ENCODE assay signal across 16 cellular contexts in the genomic region with DNA sequence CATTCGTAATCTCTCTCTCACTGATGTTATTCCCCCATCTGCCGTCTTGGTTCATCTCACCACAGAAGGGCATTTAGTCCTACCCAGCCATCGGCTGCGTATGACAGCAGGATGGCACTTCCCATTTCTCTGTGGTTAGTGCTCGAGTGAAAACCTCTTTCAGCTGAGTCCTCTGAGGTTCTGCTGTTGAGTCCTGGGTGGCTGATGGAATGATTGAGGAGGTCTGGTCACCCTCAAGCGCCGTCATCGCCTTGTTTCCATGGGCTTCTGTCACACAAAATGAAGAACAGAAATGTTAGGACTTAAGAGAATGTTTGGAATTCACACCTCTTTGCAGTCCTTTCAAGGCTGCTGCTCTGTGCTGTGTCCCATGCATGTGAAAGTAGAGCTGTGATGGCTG. TPM values are rescaled to one million over a fixed set of nuclear protein-coding genes. Genes with fewer than 3 reads are reported as not detected.
DNase-seq lines count a peak whose midpoint lies in the region; ATAC-seq and TF ChIP-seq lines count a peak whose summit lies in the region.
"Had no signal": no experiment of that assay in that cellular context is flagged by ENCODE, and none has a peak within 500 bp of the region (broad histone marks: within the 10 kb centered on the region; RNA-seq: fewer than 3 reads in every experiment).

No MANE protein-coding gene starts in this region.

- no peaks in the 10 kb centered on the region for H3K36me3 ChIP-seq in hepatocyte (replicated peaks; ENCODE audit: insufficient read depth, low read depth)

- no peaks in the 10 kb centered on the region for H3K9me3 ChIP-seq in hepatocyte (ENCODE audit: low read depth)

- peak; percentile 37 for ATAC-seq in Right ventricle myocardium inferior
- no peak for ATAC-seq in HG03378 (IDR thresholded peaks at IDR 0.05; ENCODE audit: unreplicated experiment)
- ATAC-seq: activated CD8-positive, alpha-beta T cell treated with anti-CD3 and anti-CD28 coated beads, Interleukin-2, amount 10 ng/mL, durations not matched to agents 7 days and 5 days had no signal

- no peak overlapping the region for H3K4me3 ChIP-seq in hepatocyte
- H3K4me3 ChIP-seq: SJSA1 had no signal

- TF ChIP-seq CTCF in hepatocyte (IDR thresholded peaks at IDR 0.05; ENCODE audit: poor library complexity): no peak

- no peak for DNase-seq in Right ventricle myocardium inferior (ENCODE audit: missing footprints)
- DNase-seq in cardiac septum (ENCODE audit: low spot score): no peak
- peak; percentile 47 for DNase-seq in SKM-1 (lab: John Stamatoyannopoulos, UW; ENCODE audit: unreplicated experiment)
- no peak for DNase-seq in hepatocyte (ENCODE audit: low spot score)
- DNase-seq in activated CD4-positive, CD25-positive, alpha-beta regulatory T cell treated with anti-CD3 and anti-CD28 coated beads, Interleukin-2, amount 50 U/mL, for 72 hours: no peak
- no peak for DNase-seq in effector CD4-positive, alpha-beta T cell
- DNase-seq in AG08395 (ENCODE audit: low spot score): no peak
- DNase-seq: activated CD8-positive, alpha-beta T cell treated with anti-CD3 and anti-CD28 coated beads, Interleukin-2, amount 10 ng/mL, durations not matched to agents 7 days and 5 days; activated effector memory CD4-positive, alpha-beta T cell treated with anti-CD3 and anti-CD28 coated beads, Interleukin-2, amount 50 U/mL, for 16 hours; brain microvascular endothelial cell; NCI-H1417; NCI-H2227 treated with DMSO at 0.1 percent for 48 hours; nephron progenitor cell; NK-92 treated with Interleukin-12 subunit alpha and Interleukin-12 subunit beta, amount 100 ng/mL, for 24 hours had no signal

- H4K20me1 ChIP-seq in hepatocyte (ENCODE audit: insufficient read depth, poor library complexity, severe bottlenecking): no peaks in the 10 kb centered on the region

- intact Hi-C loops in Right ventricle myocardium inferior (cut with DNase I) (no loop called here), cardiac septum (cut with DNase I) (no loop called here)

- no peaks in the 10 kb centered on the region for H3K79me2 ChIP-seq in hepatocyte

- no peaks in the 10 kb centered on the region for H3K27me3 ChIP-seq in hepatocyte
- H3K27me3 ChIP-seq: brain microvascular endothelial cell, SJSA1 had no signal

- peak overlapping the region; percentile 7 for H3K27ac ChIP-seq in hepatocyte
- H3K27ac ChIP-seq: brain microvascular endothelial cell, SJSA1 had no signal

- 58% methylated on average over 8 of the region's 8 CpGs for WGBS in hepatocyte (ENCODE audit: low lambda C conversion rate, missing lambda C conversion rate)

- no peak overlapping the region for H3K4me2 ChIP-seq in hepatocyte

- no peaks in the 10 kb centered on the region for H3K9me2 ChIP-seq in hepatocyte (replicated peaks; ENCODE audit: insufficient read depth)

- no peak overlapping the region for H2AFZ ChIP-seq in hepatocyte

- H3K4me1 ChIP-seq in hepatocyte (ENCODE audit: insufficient read depth): peaks cover 39% of the 10 kb centered on the region
- H3K4me1 ChIP-seq: SJSA1 had no signal

RNA-seq across cellular contexts. Expression of a gene that starts 9.4 kb away (rescaled TPM):
- total RNA-seq in Right ventricle myocardium inferior (26.3 TPM), cardiac septum (29.6 TPM), hepatocyte (54.4 and 61.6 TPM in 2 replicates)
- polyA plus RNA-seq in hepatocyte: 26.3 and 28.1 TPM in 2 replicates
